36 cellular contexts compared by ENCODE assay signal in genomic region chr10:54057357-54057756, GRCh38.
"Had no signal": no experiment of that assay in that cellular context is flagged by ENCODE, and none has a peak within 500 bp of the region (broad histone marks: within the 10 kb centered on the region; RNA-seq: fewer than 3 reads in every experiment).

No MANE protein-coding gene starts in this region.

- DNase-seq: Karpas-422, Kasumi-1, MG63, MM.1S, MV-4-11, NCI-H1048, NCI-H1092, NCI-H1092 treated with DMSO at 0.1 percent for 48 hours, NCI-H1105, NCI-H1105 treated with DMSO at 0.1 percent for 48 hours, NCI-H1417, NCI-H1417 treated with DMSO at 0.1 percent for 48 hours, NCI-H1436, NCI-H1436 treated with DMSO at 0.1 percent for 48 hours, NCI-H146, NCI-H1694, NCI-H1694 treated with DMSO at 0.1 percent for 48 hours, NCI-H187, NCI-H187 treated with DMSO at 0.1 percent for 48 hours, NCI-H1930, NCI-H2029, NCI-H2029 treated with DMSO at 0.1 percent for 48 hours, NCI-H2081, NCI-H2081 treated with DMSO at 0.1 percent for 48 hours, NCI-H2107, NCI-H2171, NCI-H2171 treated with DMSO at 0.1 percent for 48 hours, NCI-H2227 treated with DMSO at 0.1 percent for 48 hours, NCI-H226, NCI-H345, NCI-H446, NCI-H446 treated with DMSO at 0.1 percent for 48 hours, NCI-H510A, NCI-H510A treated with DMSO at 0.1 percent for 48 hours, NCI-H524, NCI-H524 treated with DMSO at 0.1 percent for 48 hours had no signal

- H3K27me3 ChIP-seq: MG63 had no signal

- H3K9me3 ChIP-seq: MG63 had no signal

- H3K36me3 ChIP-seq: MG63 had no signal

- H3K4me3 ChIP-seq: MG63 had no signal
